3 cellular contexts compared by ENCODE assay signal in genomic region chr3:98966862-98967554, GRCh38.
A peak's percentile ranks its signal among the peaks of the same experiment; 100 is the strongest.
TF ChIP-seq lines count a peak whose summit lies in the region.

No MANE protein-coding gene starts in this region.

TF ChIP-seq in A549, 52 proteins besides CTCF, POLR2A, EP300 and RAD21 (continued from another document and continues in another):
- TF ChIP-seq MAX (IDR thresholded peaks at IDR 0.05) (peak; percentile 86), SMC3 (IDR thresholded peaks at IDR 0.05) (peak; percentile 27; the same call in 1 of the 3 replicates), BCL3 (IDR thresholded peaks at IDR 0.05) (peak; percentile 86), CHD2 (IDR thresholded peaks at IDR 0.05; ENCODE audit: low read length, partially characterized antibody) (no peak), ESRRA (IDR thresholded peaks at IDR 0.05; ENCODE audit: borderline replicate concordance, low read length) (no peak), EHF (CRISPR knock-in tag; IDR thresholded peaks at IDR 0.05) (no peak), ATOH8 (CRISPR knock-in tag; IDR thresholded peaks at IDR 0.05; ENCODE audit: low read depth) (0 out of 2 replicates have a peak, but pooled peaks have one; percentile 4), JUNB (IDR thresholded peaks at IDR 0.05) (peak; percentile 45; the same call in 1 of the 2 replicates), PBX3 (IDR thresholded peaks at IDR 0.05) (no peak; the same call in 1 of the 2 replicates), CHD4 (IDR thresholded peaks at IDR 0.05; ENCODE audit: borderline replicate concordance) (no peak), MAFK (IDR thresholded peaks at IDR 0.05; ENCODE audit: partially characterized antibody) (no peak), FOSL2 (IDR thresholded peaks at IDR 0.05) (no peak), FOSL2 (CRISPR knock-in tag; IDR thresholded peaks at IDR 0.05) (peak; percentile 43; the same call in 1 of the 2 replicates), TP53 (CRISPR knock-in tag; IDR thresholded peaks at IDR 0.05) (no peak), KDM5A (IDR thresholded peaks at IDR 0.05) (no peak), HMGXB4 (CRISPR knock-in tag; IDR thresholded peaks at IDR 0.05; ENCODE audit: borderline replicate concordance) (no peak), NPAS2 (CRISPR knock-in tag; IDR thresholded peaks at IDR 0.05; ENCODE audit: borderline replicate concordance) (no peak)

TF ChIP-seq in HCT116, 20 proteins besides CTCF, POLR2A, EP300 and RAD21 (continued from another document):
- TF ChIP-seq MAX (IDR thresholded peaks at IDR 0.05) (peak; percentile 50; the same call in 1 of the 2 replicates), ELF1 (IDR thresholded peaks at IDR 0.05; ENCODE audit: borderline replicate concordance, low read depth) (no peak), YY1 (IDR thresholded peaks at IDR 0.05; ENCODE audit: extremely low read depth, insufficient replicate concordance, low read depth, low read length) (peak; percentile 77), ZBTB33 (IDR thresholded peaks at IDR 0.05; ENCODE audit: extremely low read depth, insufficient replicate concordance, low read length) (no peak), JUND (IDR thresholded peaks at IDR 0.05) (peak; percentile 68), EZH2phosphoT487 (IDR thresholded peaks at IDR 0.05; ENCODE audit: borderline replicate concordance) (no peak), SRF (IDR thresholded peaks at IDR 0.05; ENCODE audit: low read depth) (0 out of 2 replicates have a peak, but pooled peaks have one; percentile 18), SIN3A (IDR thresholded peaks at IDR 0.05; ENCODE audit: low read depth) (peak; percentile 82), ZFX (IDR thresholded peaks at IDR 0.05) (no peak), SP1 (IDR thresholded peaks at IDR 0.05; ENCODE audit: low read depth) (peak; percentile 74), REST (IDR thresholded peaks at IDR 0.05; ENCODE audit: low read depth) (no peak), FOSL1 (IDR thresholded peaks at IDR 0.05; ENCODE audit: low read depth) (peak; percentile 77), EZH2 (IDR thresholded peaks at IDR 0.05) (no peak), ATF3 (IDR thresholded peaks at IDR 0.05) (no peak; the same call in 1 of the 2 replicates)
TF ChIP-seq in HCT116: peak in this region for 10.

TF ChIP-seq in SK-N-SH treated with all-trans-retinoic acid at 6 μM for 48 hours, 23 proteins besides CTCF, POLR2A, EP300 and RAD21 (continued from another document):
- TF ChIP-seq POU6F1 (CRISPR knock-in tag; IDR thresholded peaks at IDR 0.05; ENCODE audit: borderline replicate concordance, low read depth) (no peak), ZFP3 (CRISPR knock-in tag; IDR thresholded peaks at IDR 0.05) (no peak)
